8 cellular contexts compared by ENCODE assay signal in the genomic region with DNA sequence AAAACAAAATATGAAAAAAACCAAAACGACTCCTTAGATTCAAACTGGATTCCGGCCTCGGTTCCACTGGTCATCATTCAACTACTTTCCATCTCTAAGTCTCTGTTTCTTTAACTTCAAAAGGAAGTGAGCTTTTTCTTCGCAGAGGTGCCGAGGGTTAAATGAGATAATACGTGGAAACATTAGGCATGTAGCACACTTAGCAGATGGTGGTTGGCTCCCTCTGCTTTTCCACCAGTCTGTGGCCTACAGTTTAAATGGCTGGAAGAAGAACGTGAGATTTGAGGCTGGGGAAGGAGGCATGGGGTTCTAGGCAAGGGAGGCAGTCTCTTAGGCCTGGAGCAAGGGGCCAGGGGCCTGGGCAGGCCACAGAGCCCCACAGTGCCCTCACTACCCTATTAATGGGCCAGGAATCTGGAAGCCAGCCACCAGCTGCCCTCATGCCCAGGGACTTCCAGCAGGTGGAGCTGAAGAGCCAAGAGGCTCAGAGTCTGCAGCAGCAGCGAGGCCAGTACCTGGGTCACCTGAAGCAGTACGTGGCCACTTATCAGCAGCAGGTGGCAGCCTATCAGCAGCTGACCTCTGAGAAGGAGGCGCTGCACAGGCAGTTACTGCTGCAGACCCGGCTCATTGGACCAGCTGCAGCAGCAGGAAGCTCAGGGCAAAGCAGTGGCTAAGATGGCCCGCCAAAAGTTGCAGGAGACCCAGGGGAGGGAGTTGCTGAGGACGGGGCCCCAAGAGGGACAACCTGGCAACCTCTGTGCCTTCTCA. TPM values are rescaled to one million over a fixed set of nuclear protein-coding genes. Genes with fewer than 3 reads are reported as not detected.
DNase-seq lines count a peak whose midpoint lies in the region; ATAC-seq and TF ChIP-seq lines count a peak whose summit lies in the region.
"Not testable (repeated sequence)": the region's sequence is repeated elsewhere in the genome, so short reads cannot be mapped to it uniquely, and the experiment has no call there.

No MANE protein-coding gene starts in this region.

- H3K36me3 Mint-ChIP-seq in activated CD4-positive, alpha-beta memory T cell treated with anti-CD3 and anti-CD28 coated beads for 36 hours = not testable (repeated sequence)

- DNase-seq in MM.1S = peak; percentile 83
- peak; percentile 84 for DNase-seq in activated CD4-positive, alpha-beta memory T cell treated with anti-CD3 and anti-CD28 coated beads for 36 hours
- DNase-seq in cardiac fibroblast (ENCODE audit: low read depth in 2 of 2) = peak; percentile 55 to 56
- DNase-seq in psoas muscle = peak; percentile 69 to 83
- peak; percentile 19 for DNase-seq in thoracic aorta (ENCODE audit: low spot score)

- H3K4me2 ChIP-seq in DOHH2 (ENCODE audit: low read length) (peak overlapping the region; percentile 24), MM.1S (ENCODE audit: low read depth, low read length) (peak overlapping the region; percentile 55; the same call in 1 of the 2 replicates), OCI-LY3 (ENCODE audit: low read length) (peak overlapping the region; percentile 84)

- not testable (repeated sequence) for H3K9me3 ChIP-seq in DOHH2 (ENCODE audit: control insufficient read depth, insufficient read depth, low read length); MM.1S (replicated peaks; ENCODE audit: insufficient read depth, low read length); OCI-LY3 (ENCODE audit: insufficient read depth, low read length); iPS-20b (ENCODE audit: insufficient read depth, low read depth, low read length); psoas muscle; thoracic aorta

- peak in 2 of 4 donors; percentile 35 to 55 for ATAC-seq in psoas muscle
- ATAC-seq in thoracic aorta (ENCODE audit: insufficient number of reproducible peaks, low FRiP score, low read depth) = not testable (repeated sequence)

- not testable (repeated sequence) for H3K27me3 Mint-ChIP-seq in activated CD4-positive, alpha-beta memory T cell treated with anti-CD3 and anti-CD28 coated beads for 36 hours

- H3K4me3 Mint-ChIP-seq in activated CD4-positive, alpha-beta memory T cell treated with anti-CD3 and anti-CD28 coated beads for 36 hours = not testable (repeated sequence)

- not testable (repeated sequence) for H3K9me3 Mint-ChIP-seq in activated CD4-positive, alpha-beta memory T cell treated with anti-CD3 and anti-CD28 coated beads for 36 hours

- CTCF ChIA-PET in activated CD4-positive, alpha-beta memory T cell treated with anti-CD3 and anti-CD28 coated beads for 36 hours (lab: Charles Lee) = interaction anchor here (0.6 to 4.0 kb wide), 34 partner anchors 10 to 740 kb away, joined by 3 to 53 read pairs (median 3); a partner anchor contains a TSS

- H3K36me3 ChIP-seq in DOHH2 (ENCODE audit: control insufficient read depth, low read length); MM.1S (replicated peaks; ENCODE audit: insufficient read depth, low read length); OCI-LY3 (replicated peaks; ENCODE audit: low read depth, low read length); iPS-20b (ENCODE audit: insufficient read depth, low read depth, low read length); psoas muscle (ENCODE audit: insufficient read depth in 1 of 2, low read depth in 1 of 2); thoracic aorta: not testable (repeated sequence)

- H3K27me3 ChIP-seq in DOHH2 (ENCODE audit: control insufficient read depth, low read length) = peaks cover 16% of the 10 kb centered on the region
- H3K27me3 ChIP-seq in MM.1S (replicated peaks; ENCODE audit: insufficient read depth, low read length) = peaks cover 10% of the 10 kb centered on the region
- H3K27me3 ChIP-seq in OCI-LY3 (ENCODE audit: low read depth, low read length); iPS-20b (ENCODE audit: insufficient read depth, low read length); psoas muscle (ENCODE audit: insufficient read depth in 3 of 3, low read length in 2 of 3); thoracic aorta (replicated peaks; ENCODE audit: insufficient read depth): not testable (repeated sequence)

- not testable (repeated sequence) for H4K20me1 ChIP-seq in DOHH2 (ENCODE audit: control insufficient read depth, insufficient read depth, low read depth, low read length); MM.1S (ENCODE audit: insufficient read depth, low read length); OCI-LY3 (ENCODE audit: insufficient read depth, low read length)

- TF ChIP-seq CTCF in DOHH2 (IDR thresholded peaks at IDR 0.05; ENCODE audit: low read depth, low read length, poor library complexity, severe bottlenecking) (peak; percentile 81), MM.1S (IDR thresholded peaks at IDR 0.05; ENCODE audit: low read length) (peak; percentile 82), OCI-LY3 (IDR thresholded peaks at IDR 0.05; ENCODE audit: low read depth, low read length) (peak; percentile 73), cardiac fibroblast (IDR thresholded peaks at IDR 0.05; ENCODE audit: low read depth, low read length) (peak; percentile 86), psoas muscle (IDR thresholded peaks at IDR 0.05) (peak; percentile 73), thoracic aorta (IDR thresholded peaks at IDR 0.05) (peak; percentile 81)

- H3K27ac ChIP-seq in DOHH2 (ENCODE audit: low read depth, low read length); MM.1S (ENCODE audit: low read length); OCI-LY3 (ENCODE audit: low read length); iPS-20b (ENCODE audit: low read length); psoas muscle; thoracic aorta: not testable (repeated sequence)

- not testable (repeated sequence) for H3K9ac ChIP-seq in MM.1S (ENCODE audit: low read length)
- 0 out of 2 replicates have a peak overlapping the region, but pooled peaks have one; percentile 19 for H3K9ac ChIP-seq in OCI-LY3 (ENCODE audit: low read length)
- peak overlapping the region; percentile 45; the same call in 1 of the 2 replicates for H3K9ac ChIP-seq in iPS-20b (ENCODE audit: low read depth, low read length)

- H3K27ac Mint-ChIP-seq in activated CD4-positive, alpha-beta memory T cell treated with anti-CD3 and anti-CD28 coated beads for 36 hours = not testable (repeated sequence)

- not testable (repeated sequence) for H3K9me2 ChIP-seq in DOHH2 (replicated peaks; ENCODE audit: control insufficient read depth, low read length); MM.1S (replicated peaks; ENCODE audit: insufficient read depth, low read length)

- H3K4me3 ChIP-seq in DOHH2 (ENCODE audit: low read length); MM.1S (ENCODE audit: low read length); cardiac fibroblast (replicated peaks in 1 of 2; ENCODE audit: low read depth in 2 of 2, low read length in 2 of 2); iPS-20b (ENCODE audit: low read length); psoas muscle; thoracic aorta: not testable (repeated sequence)
- H3K4me3 ChIP-seq in OCI-LY3 (ENCODE audit: low read length) = peak overlapping the region; percentile 65

- not testable (repeated sequence) for H3F3A ChIP-seq in DOHH2 (ENCODE audit: control insufficient read depth, insufficient read depth)
- peaks cover 11% of the 10 kb centered on the region for H3F3A ChIP-seq in MM.1S (ENCODE audit: insufficient read depth, low read length)

- 47 to 54% (median 50%) methylated on average over 13 of the region's 13 CpGs for WGBS in psoas muscle, 3 donors

- intact Hi-C loops in activated CD4-positive, alpha-beta memory T cell treated with anti-CD3 and anti-CD28 coated beads for 36 hours (cut with micrococcal nuclease); psoas muscle (cut with DNase I): not testable (repeated sequence)

- POLR2A ChIA-PET in activated CD4-positive, alpha-beta memory T cell treated with anti-CD3 and anti-CD28 coated beads for 36 hours (lab: Charles Lee) = interaction anchor here (0.6 kb wide), 1 partner anchor 596 kb away, joined by 3 read pairs; no protein-coding TSS in a partner anchor

- H3K4me1 Mint-ChIP-seq in activated CD4-positive, alpha-beta memory T cell treated with anti-CD3 and anti-CD28 coated beads for 36 hours (ENCODE audit: low read depth) = not testable (repeated sequence)

- H3K4me1 ChIP-seq in DOHH2 (ENCODE audit: control insufficient read depth, low read length); MM.1S (ENCODE audit: low read length); iPS-20b (ENCODE audit: insufficient read depth, low read length); psoas muscle: not testable (repeated sequence)
- H3K4me1 ChIP-seq in OCI-LY3 (ENCODE audit: low read length) (peaks cover 41% of the 10 kb centered on the region), thoracic aorta (ENCODE audit: control insufficient read depth in 1 of 2, low read depth in 2 of 2) (peaks cover 6 to 26% of the 10 kb centered on the region in 2 donors)

- 0 out of 2 replicates have a peak overlapping the region, but pooled peaks have one; percentile 38 for H2AFZ ChIP-seq in MM.1S (ENCODE audit: low read length)
- peak overlapping the region; percentile 80 for H2AFZ ChIP-seq in OCI-LY3 (ENCODE audit: low read depth, low read length)

- not testable (repeated sequence) for H3K79me2 ChIP-seq in DOHH2 (ENCODE audit: control insufficient read depth, low read length); MM.1S (ENCODE audit: low read length); OCI-LY3 (ENCODE audit: low read length)

RNA-seq across cellular contexts. Expression of a gene that starts 27.8 kb away (rescaled TPM):
- 10 to 100 TPM; 25.3 to 28.6 TPM for total RNA-seq in activated CD4-positive, alpha-beta memory T cell treated with anti-CD3 and anti-CD28 coated beads for 36 hours
- total RNA-seq in psoas muscle (100 to 1,000 TPM; 188 to 219 (median 200) TPM), thoracic aorta (10 to 100 TPM; 63.5 to 97.5 TPM)
- polyA plus RNA-seq in psoas muscle = 100 to 1,000 TPM; 212 to 298 (median 221) TPM

RNA-seq across cellular contexts. Expression of a gene that starts 43.9 kb away (rescaled TPM):
- total RNA-seq in activated CD4-positive, alpha-beta memory T cell treated with anti-CD3 and anti-CD28 coated beads for 36 hours = under 1 TPM; 0.55 to 0.73 TPM
- under 1 TPM in 2 of 4 donors, not detected in 2; 0.08 to 0.69 TPM for total RNA-seq in psoas muscle
- under 1 TPM; 0.03 to 0.13 (median 0.05) TPM for polyA plus RNA-seq in psoas muscle
- not detected for total RNA-seq in thoracic aorta

RNA-seq across cellular contexts. Expression of a gene that starts 58.9 kb away (rescaled TPM):
- total RNA-seq in activated CD4-positive, alpha-beta memory T cell treated with anti-CD3 and anti-CD28 coated beads for 36 hours = 1 to 10 TPM in 1 of 2 experiments, under 1 TPM in 1; 0.68 to 1.1 TPM
- 10 to 100 TPM in 2 of 4 donors, 1 to 10 TPM in 2; 7.6 to 19.6 (median 11.8) TPM for total RNA-seq in psoas muscle
- 1 to 10 TPM; 2.8 to 7.9 (median 4.3) TPM for polyA plus RNA-seq in psoas muscle
- total RNA-seq in thoracic aorta = 1 to 10 TPM; 1.6 to 7.7 TPM

RNA-seq across cellular contexts. Expression of a gene that starts 59.2 kb away (rescaled TPM):
- total RNA-seq in activated CD4-positive, alpha-beta memory T cell treated with anti-CD3 and anti-CD28 coated beads for 36 hours = 1 to 10 TPM; 8.0 to 9.2 TPM
- total RNA-seq in psoas muscle (1 to 10 TPM; 1.3 to 4.5 (median 2.6) TPM), thoracic aorta (10 to 100 TPM in 1 of 2 donors, 1 to 10 TPM in 1; 5.0 to 23.4 TPM)
- polyA plus RNA-seq in psoas muscle = 1 to 10 TPM in 2 of 3 donors, under 1 TPM in 1; 0.96 to 5.9 (median 3.1) TPM

RNA-seq across cellular contexts. Expression of a gene that starts 59.5 kb away (rescaled TPM):
- 100 to 1,000 TPM; 162 to 170 TPM for total RNA-seq in activated CD4-positive, alpha-beta memory T cell treated with anti-CD3 and anti-CD28 coated beads for 36 hours
- total RNA-seq in psoas muscle (10 to 100 TPM; 45.7 to 58.1 (median 56.6) TPM), thoracic aorta (10 to 100 TPM; 18.0 to 35.6 TPM)
- polyA plus RNA-seq in psoas muscle = 100 to 1,000 TPM in 1 of 3 donors, 10 to 100 TPM in 2; 72.0 to 154 (median 96.5) TPM

Comparison
In these comparisons a context has a peak if more than half of its experiments do, and no peak if none do; other contexts are left out.
1. H3K4me2 ChIP-seq: peak in every context shown above with its lines; median percentile 84 in OCI-LY3; 55 in MM.1S; 24 in DOHH2.
2. DNase-seq: peak in every context shown above with its lines; median percentile 84 in activated CD4-positive, alpha-beta memory T cell treated with anti-CD3 and anti-CD28 coated beads for 36 hours; 83 in MM.1S; 76 in psoas muscle; 56 in cardiac fibroblast; 19 in thoracic aorta.